13 cellular contexts compared by ENCODE assay signal in genomic region chr13:69524459-69525155, GRCh38.
DNase-seq lines count a peak whose midpoint lies in the region; ATAC-seq and TF ChIP-seq lines count a peak whose summit lies in the region.
"Had no signal": no experiment of that assay in that cellular context is flagged by ENCODE, and none has a peak within 500 bp of the region (broad histone marks: within the 10 kb centered on the region; RNA-seq: fewer than 3 reads in every experiment).

No MANE protein-coding gene starts in this region.

- H3K27me3 ChIP-seq in GM23338 (ENCODE audit: insufficient read depth): no peaks in the 10 kb centered on the region
- H3K27me3 ChIP-seq: breast epithelium had no signal

- H4K20me1 ChIP-seq in GM23338 (replicated peaks; ENCODE audit: insufficient read depth): no peaks in the 10 kb centered on the region

- ATAC-seq in GM23338: no peak
- no peak for ATAC-seq in GM21423 (IDR thresholded peaks at IDR 0.05; ENCODE audit: unreplicated experiment)
- ATAC-seq in GM18909 (IDR thresholded peaks at IDR 0.05; ENCODE audit: poor library complexity, unreplicated experiment): no peak
- ATAC-seq: naive thymus-derived CD4-positive, alpha-beta T cell had no signal

- no peaks in the 10 kb centered on the region for H3K79me2 ChIP-seq in GM23338 (replicated peaks; ENCODE audit: insufficient read depth)

- no peaks in the 10 kb centered on the region for H3K36me3 Mint-ChIP-seq in GM23338 (ENCODE audit: low read depth)
- no peaks in the 10 kb centered on the region for H3K36me3 Mint-ChIP-seq in brain
- no peaks in the 10 kb centered on the region for H3K36me3 Mint-ChIP-seq in neural crest cell (ENCODE audit: low read depth)
- H3K36me3 Mint-ChIP-seq: naive thymus-derived CD4-positive, alpha-beta T cell had no signal

- no peak overlapping the region for H2AFZ ChIP-seq in GM23338

- H3K9me3 Mint-ChIP-seq in GM23338 (no peaks in the 10 kb centered on the region), brain (peaks cover 0 to 4% (median 0%) of the 10 kb centered on the region in 5 experiments), neural crest cell (no peaks in the 10 kb centered on the region)

- peak overlapping the region; percentile 17; the same call in 1 of the 2 replicates for H3K27ac Mint-ChIP-seq in GM23338
- H3K27ac Mint-ChIP-seq in brain: no peak overlapping the region
- H3K27ac Mint-ChIP-seq in neural crest cell (ENCODE audit: unreplicated experiment): no peak overlapping the region
- H3K27ac Mint-ChIP-seq: naive thymus-derived CD4-positive, alpha-beta T cell had no signal

- H3F3A ChIP-seq in GM23338 (replicated peaks; ENCODE audit: low read depth): no peaks in the 10 kb centered on the region

- H3K27ac ChIP-seq in GM23338 (ENCODE audit: low read depth): no peak overlapping the region
- H3K27ac ChIP-seq: breast epithelium, thoracic aorta had no signal

- peak in 1 of 2 experiments; percentile 81; a peak in 3 of 4 replicates for TF ChIP-seq CTCF in GM23338 (conservative IDR thresholded peaks at IDR 0.05; ENCODE audit: low read depth in 2 of 2)
- peak; percentile 62 to 72 for TF ChIP-seq CTCF in brain (conservative IDR thresholded peaks at IDR 0.05)
- peak; percentile 70 for TF ChIP-seq CTCF in neural crest cell (conservative IDR thresholded peaks at IDR 0.05)

- H3K4me3 ChIP-seq in GM23338: no peak overlapping the region
- H3K4me3 ChIP-seq: breast epithelium, thoracic aorta had no signal

- no peak overlapping the region for H3K4me3 Mint-ChIP-seq in GM23338
- H3K4me3 Mint-ChIP-seq in brain: no peak overlapping the region
- H3K4me3 Mint-ChIP-seq in neural crest cell: no peak overlapping the region
- H3K4me3 Mint-ChIP-seq: naive thymus-derived CD4-positive, alpha-beta T cell had no signal

- H3K4me1 Mint-ChIP-seq in GM23338: peaks cover 10% of the 10 kb centered on the region; the same call in 2 of the 3 replicates
- no peaks in the 10 kb centered on the region for H3K4me1 Mint-ChIP-seq in brain
- no peaks in the 10 kb centered on the region for H3K4me1 Mint-ChIP-seq in neural crest cell
- H3K4me1 Mint-ChIP-seq: naive thymus-derived CD4-positive, alpha-beta T cell had no signal

- H3K4me1 ChIP-seq in GM23338 (ENCODE audit: insufficient read depth): no peaks in the 10 kb centered on the region; the same call in 1 of the 2 replicates
- H3K4me1 ChIP-seq: breast epithelium had no signal

- H3K27me3 Mint-ChIP-seq in GM23338 (ENCODE audit: insufficient read depth, low read depth, poor library complexity): no peaks in the 10 kb centered on the region
- no peaks in the 10 kb centered on the region for H3K27me3 Mint-ChIP-seq in brain
- no peaks in the 10 kb centered on the region for H3K27me3 Mint-ChIP-seq in neural crest cell (ENCODE audit: low read depth)
- H3K27me3 Mint-ChIP-seq: naive thymus-derived CD4-positive, alpha-beta T cell had no signal

- H3K4me2 ChIP-seq in GM23338: no peak overlapping the region

- no peaks in the 10 kb centered on the region for H3K9me2 ChIP-seq in GM23338 (ENCODE audit: insufficient read depth)

- DNase-seq in GM23338 (ENCODE audit: low spot score) (peak; percentile 38), NCI-H460 (ENCODE audit: extremely low read depth, low read depth) (peak; percentile 5), neural crest cell (ENCODE audit: low read depth, low spot score) (no peak), NCI-H2081 (lab: John Stamatoyannopoulos, UW) (no peak)
- DNase-seq: head of caudate nucleus; naive thymus-derived CD4-positive, alpha-beta T cell; SHP77; stimulated activated CD4-positive, alpha-beta T cell treated with anti-CD3 and anti-CD28 coated beads, Interleukin-4, amount 100 ng/mL, for 24 hours had no signal

- no peaks in the 10 kb centered on the region for H3K36me3 ChIP-seq in GM23338 (ENCODE audit: insufficient read depth)
- H3K36me3 ChIP-seq: breast epithelium, thoracic aorta had no signal

TF ChIP-seq in GM23338, 12 proteins besides CTCF, POLR2A, EP300 and RAD21:
- no peak for TF ChIP-seq ZNF462 (CRISPR knock-in tag; IDR thresholded peaks at IDR 0.05)
- no peak for TF ChIP-seq ZNF114 (CRISPR knock-in tag; IDR thresholded peaks at IDR 0.05)
- TF ChIP-seq STAT1 (IDR thresholded peaks at IDR 0.05; ENCODE audit: unreplicated experiment): no peak
- no peak for TF ChIP-seq REST (IDR thresholded peaks at IDR 0.05; ENCODE audit: unreplicated experiment)

Comparison
In these comparisons a context has a peak if more than half of its experiments do, and no peak if none do; other contexts are left out.
1. DNase-seq: peak in GM23338 (single experiment) and NCI-H460 (single experiment); none in neural crest cell (single experiment) and NCI-H2081 (0 of 2).